Comparison of ENCODE assay signal across 16 cellular contexts in the genomic region with DNA sequence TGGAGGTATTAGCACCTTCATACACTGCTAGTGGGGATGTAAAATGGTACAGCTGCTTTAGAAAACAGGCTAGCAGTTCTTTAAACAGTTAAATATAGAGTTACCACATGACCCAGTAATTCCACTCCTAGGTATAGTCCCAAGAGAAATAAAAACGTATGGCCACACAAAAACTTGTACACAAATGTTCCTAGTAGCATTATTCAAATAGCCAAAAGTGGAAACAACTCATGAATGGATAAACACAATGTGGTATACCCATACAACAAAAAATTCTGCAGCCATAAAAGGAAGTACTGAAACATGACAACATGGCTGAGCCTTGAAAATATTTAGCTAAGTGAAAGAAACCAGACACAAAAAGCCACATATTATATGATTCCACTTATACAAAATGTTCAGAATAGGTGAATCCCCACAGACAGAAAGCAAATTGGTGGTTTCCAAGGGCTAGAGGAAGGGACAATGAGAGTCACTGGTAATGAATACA. TPM values are rescaled to one million over a fixed set of nuclear protein-coding genes. Genes with fewer than 3 reads are reported as not detected.
DNase-seq lines count a peak whose midpoint lies in the region; ATAC-seq lines count a peak whose summit lies in the region.
"Had no signal": no experiment of that assay in that cellular context is flagged by ENCODE, and none has a peak within 500 bp of the region (broad histone marks: within the 10 kb centered on the region; RNA-seq: fewer than 3 reads in every experiment).

No MANE protein-coding gene starts in this region.

- peaks cover 32% of the 10 kb centered on the region for H3K27me3 Mint-ChIP-seq in activated CD4-positive, alpha-beta T cell treated with anti-CD3 and anti-CD28 coated beads, Interleukin-2, amount 10 ng/mL, durations not matched to agents 24 days and 14 days
- no peaks in the 10 kb centered on the region for H3K27me3 Mint-ChIP-seq in stimulated activated naive B cell treated with anti-CD40 and anti-IgM and Interleukin-4, amounts not matched to agents 10 μg/mL and 1 μg/mL and 100 μg/mL, for 72 hours

- intact Hi-C loops in activated CD4-positive, alpha-beta T cell treated with anti-CD3 and anti-CD28 coated beads, Interleukin-2, amount 10 ng/mL, durations not matched to agents 24 days and 14 days (cut with micrococcal nuclease): no loop called here
- intact Hi-C loops in Right ventricle myocardium superior (cut with DNase I): no loop called here

- peak; percentile 51 for DNase-seq in activated CD4-positive, alpha-beta T cell treated with anti-CD3 and anti-CD28 coated beads, Interleukin-2, amount 10 ng/mL, durations not matched to agents 24 days and 14 days
- no peak for DNase-seq in activated CD4-positive, alpha-beta T cell treated with anti-CD3 and anti-CD28 coated beads, Interleukin-2, amount 50 U/mL, for 4 hours
- no peak for DNase-seq in stimulated activated naive B cell treated with anti-CD40 and anti-IgM and Interleukin-4, amounts not matched to agents 10 μg/mL and 1 μg/mL and 100 μg/mL, for 72 hours
- DNase-seq in T-helper 1 cell: no peak
- DNase-seq in Right ventricle myocardium superior: no peak
- no peak for DNase-seq in NCI-H526 treated with DMSO at 0.1 percent for 48 hours (lab: John Stamatoyannopoulos, UW)
- DNase-seq: 8988T, cerebellar nuclear complex, COR-L47, mucosa of descending colon, pancreas, spleen, testis had no signal

- H3K36me3 Mint-ChIP-seq in activated CD4-positive, alpha-beta T cell treated with anti-CD3 and anti-CD28 coated beads, Interleukin-2, amount 10 ng/mL, durations not matched to agents 24 days and 14 days (ENCODE audit: low read depth): peaks cover 6% of the 10 kb centered on the region
- H3K36me3 Mint-ChIP-seq in stimulated activated naive B cell treated with anti-CD40 and anti-IgM and Interleukin-4, amounts not matched to agents 10 μg/mL and 1 μg/mL and 100 μg/mL, for 72 hours: peaks cover 2 to 4% of the 10 kb centered on the region in 2 donors

- H3K4me1 Mint-ChIP-seq in activated CD4-positive, alpha-beta T cell treated with anti-CD3 and anti-CD28 coated beads, Interleukin-2, amount 10 ng/mL, durations not matched to agents 24 days and 14 days: peaks cover 7% of the 10 kb centered on the region
- peaks cover 5 to 12% of the 10 kb centered on the region in 2 donors for H3K4me1 Mint-ChIP-seq in stimulated activated naive B cell treated with anti-CD40 and anti-IgM and Interleukin-4, amounts not matched to agents 10 μg/mL and 1 μg/mL and 100 μg/mL, for 72 hours

- ATAC-seq in GM21723 (IDR thresholded peaks at IDR 0.05; ENCODE audit: unreplicated experiment): peak; percentile 69
- peak; percentile 77 for ATAC-seq in HG03108 (IDR thresholded peaks at IDR 0.05; ENCODE audit: unreplicated experiment)
- ATAC-seq in stimulated activated naive B cell treated with anti-CD40 and anti-IgM and Interleukin-4, amounts not matched to agents 10 μg/mL and 1 μg/mL and 100 μg/mL, for 72 hours (replicated peaks): peak; percentile 86 to 91
- no peak for ATAC-seq in Right ventricle myocardium superior (ENCODE audit: poor library complexity)
- ATAC-seq: activated CD4-positive, CD25-positive, alpha-beta regulatory T cell treated with anti-CD3 and anti-CD28 coated beads, Interleukin-2, amount 50 U/mL, for 24 hours; mucosa of descending colon; pancreas had no signal

- H3K27ac Mint-ChIP-seq in activated CD4-positive, alpha-beta T cell treated with anti-CD3 and anti-CD28 coated beads, Interleukin-2, amount 10 ng/mL, durations not matched to agents 24 days and 14 days: no peak overlapping the region
- H3K27ac Mint-ChIP-seq in stimulated activated naive B cell treated with anti-CD40 and anti-IgM and Interleukin-4, amounts not matched to agents 10 μg/mL and 1 μg/mL and 100 μg/mL, for 72 hours: peak overlapping the region; percentile 1

- H3K9me3 Mint-ChIP-seq in activated CD4-positive, alpha-beta T cell treated with anti-CD3 and anti-CD28 coated beads, Interleukin-2, amount 10 ng/mL, durations not matched to agents 24 days and 14 days: peaks cover 20% of the 10 kb centered on the region
- peaks cover 6 to 7% of the 10 kb centered on the region in 2 donors for H3K9me3 Mint-ChIP-seq in stimulated activated naive B cell treated with anti-CD40 and anti-IgM and Interleukin-4, amounts not matched to agents 10 μg/mL and 1 μg/mL and 100 μg/mL, for 72 hours

- no peak overlapping the region for H3K4me3 Mint-ChIP-seq in activated CD4-positive, alpha-beta T cell treated with anti-CD3 and anti-CD28 coated beads, Interleukin-2, amount 10 ng/mL, durations not matched to agents 24 days and 14 days
- H3K4me3 Mint-ChIP-seq in stimulated activated naive B cell treated with anti-CD40 and anti-IgM and Interleukin-4, amounts not matched to agents 10 μg/mL and 1 μg/mL and 100 μg/mL, for 72 hours: no peak overlapping the region

RNA-seq across cellular contexts. Expression of a gene that starts 40.8 kb away (rescaled TPM):
- total RNA-seq in activated CD4-positive, alpha-beta T cell treated with anti-CD3 and anti-CD28 coated beads, Interleukin-2, amount 10 ng/mL, durations not matched to agents 24 days and 14 days: 122 and 135 TPM in 2 replicates
- total RNA-seq in Right ventricle myocardium superior: 65.7 TPM
